In genomic region chr11:116890607-116891006, GRCh38 we compare ENCODE assay signal across 31 cellular contexts. TPM values are rescaled to one million over a fixed set of nuclear protein-coding genes. Genes with fewer than 3 reads are reported as not detected.
DNase-seq lines count a peak whose midpoint lies in the region; ATAC-seq, FAIRE-seq and TF ChIP-seq lines count a peak whose summit lies in the region.
"Had no signal": no experiment of that assay in that cellular context is flagged by ENCODE, and none has a peak within 500 bp of the region (broad histone marks: within the 10 kb centered on the region; RNA-seq: fewer than 3 reads in every experiment).

No MANE protein-coding gene starts in this region.

- H4K20me1 ChIP-seq in HepG2 (ENCODE audit: insufficient read depth, low read length) = no peaks in the 10 kb centered on the region
- H4K20me1 ChIP-seq in PC-9 (ENCODE audit: insufficient read depth) = no peaks in the 10 kb centered on the region

- no peaks in the 10 kb centered on the region for H3K27me3 Mint-ChIP-seq in activated naive CD8-positive, alpha-beta T cell treated with anti-CD3 and anti-CD28 coated beads, Interleukin-2, amount 10 ng/mL, durations not matched to agents 7 days and 5 days
- no peaks in the 10 kb centered on the region for H3K27me3 Mint-ChIP-seq in activated naive CD8-positive, alpha-beta T cell treated with anti-CD3 and anti-CD28 coated beads for 36 hours
- no peaks in the 10 kb centered on the region for H3K27me3 Mint-ChIP-seq in activated CD8-positive, alpha-beta T cell treated with anti-CD3 and anti-CD28 coated beads for 36 hours
- H3K27me3 Mint-ChIP-seq in naive thymus-derived CD4-positive, alpha-beta T cell = no peaks in the 10 kb centered on the region

- no peak overlapping the region for H3K9ac ChIP-seq in HepG2 (ENCODE audit: insufficient read depth, low read depth, low read length)
- H3K9ac ChIP-seq: parathyroid adenoma had no signal

- H3K27me3 ChIP-seq in naive thymus-derived CD4-positive, alpha-beta T cell (ENCODE audit: control insufficient read depth in 2 of 2, insufficient read depth in 2 of 2, low read length in 2 of 2) = no peaks in the 10 kb centered on the region
- no peaks in the 10 kb centered on the region for H3K27me3 ChIP-seq in HepG2 (ENCODE audit: control insufficient read depth in 1 of 2, insufficient read depth in 2 of 2, low read length in 2 of 2)
- H3K27me3 ChIP-seq in PC-9 (ENCODE audit: insufficient read depth, low read depth) = no peaks in the 10 kb centered on the region
- H3K27me3 ChIP-seq: spleen, upper lobe of right lung had no signal

- no peak for TF ChIP-seq RAD21 in HepG2 (CRISPR knock-in tag; IDR thresholded peaks at IDR 0.05)

- no peak overlapping the region for H3K4me2 ChIP-seq in HepG2 (ENCODE audit: low read depth, low read length)
- H3K4me2 ChIP-seq in PC-9 = no peak overlapping the region
- H3K4me2 ChIP-seq: GM23338 had no signal

- H3K4me3 ChIP-seq in naive thymus-derived CD4-positive, alpha-beta T cell (ENCODE audit: low read length) = no peak overlapping the region
- H3K4me3 ChIP-seq in HepG2 (replicated peaks in 1 of 3; ENCODE audit: insufficient read depth in 1 of 3, low read depth in 2 of 3, low read length in 3 of 3) = no peak overlapping the region
- H3K4me3 ChIP-seq in PC-9 = no peak overlapping the region
- H3K4me3 ChIP-seq: GM23338, SK-N-MC, spleen, upper lobe of right lung had no signal

- TF ChIP-seq EP300 in HepG2 (IDR thresholded peaks at IDR 0.05; ENCODE audit: low read depth in 2 of 2, low read length in 2 of 2) = no peak
- TF ChIP-seq EP300 in HepG2 (CRISPR knock-in tag; IDR thresholded peaks at IDR 0.05; ENCODE audit: borderline replicate concordance) = no peak

- peaks cover 0 to 25% (median 4%) of the 10 kb centered on the region in 3 experiments for H3K36me3 ChIP-seq in naive thymus-derived CD4-positive, alpha-beta T cell (ENCODE audit: control insufficient read depth in 2 of 3, insufficient read depth in 3 of 3, low read length in 3 of 3)
- H3K36me3 ChIP-seq in HepG2 (replicated peaks in 1 of 2; ENCODE audit: control insufficient read depth in 1 of 2, insufficient read depth in 2 of 2, low read length in 2 of 2) (peaks cover 5 to 30% of the 10 kb centered on the region in 2 experiments; a peak in 3 of 5 replicates), PC-9 (ENCODE audit: low read depth) (no peaks in the 10 kb centered on the region)

- TF ChIP-seq POLR2A in HepG2 (IDR thresholded peaks at IDR 0.05; ENCODE audit: insufficient read depth in 1 of 2, low read depth in 2 of 2, low read length in 2 of 2) (no peak), GM12892 (IDR thresholded peaks at IDR 0.05; ENCODE audit: low read depth, low read length) (no peak)

- no peaks in the 10 kb centered on the region for H3K9me3 ChIP-seq in naive thymus-derived CD4-positive, alpha-beta T cell (ENCODE audit: control insufficient read depth in 2 of 3, low read length in 3 of 3)
- H3K9me3 ChIP-seq in HepG2 (ENCODE audit: low read length) (no peaks in the 10 kb centered on the region), PC-9 (ENCODE audit: insufficient read depth, low read depth) (no peaks in the 10 kb centered on the region)
- H3K9me3 ChIP-seq: spleen, upper lobe of right lung had no signal

- no peaks in the 10 kb centered on the region for H3K9me2 ChIP-seq in PC-9 (ENCODE audit: insufficient read depth)

- H3K4me1 Mint-ChIP-seq in activated naive CD8-positive, alpha-beta T cell treated with anti-CD3 and anti-CD28 coated beads, Interleukin-2, amount 10 ng/mL, durations not matched to agents 7 days and 5 days = peaks cover 17% of the 10 kb centered on the region
- peaks cover 12% of the 10 kb centered on the region for H3K4me1 Mint-ChIP-seq in activated naive CD8-positive, alpha-beta T cell treated with anti-CD3 and anti-CD28 coated beads for 36 hours
- H3K4me1 Mint-ChIP-seq in activated CD8-positive, alpha-beta T cell treated with anti-CD3 and anti-CD28 coated beads for 36 hours (ENCODE audit: low read depth) = peaks cover 13% of the 10 kb centered on the region
- H3K4me1 Mint-ChIP-seq in naive thymus-derived CD4-positive, alpha-beta T cell = peaks cover 14 to 30% (median 21%) of the 10 kb centered on the region in 7 donors

- H3K4me3 Mint-ChIP-seq in activated naive CD8-positive, alpha-beta T cell treated with anti-CD3 and anti-CD28 coated beads, Interleukin-2, amount 10 ng/mL, durations not matched to agents 7 days and 5 days = no peak overlapping the region
- no peak overlapping the region for H3K4me3 Mint-ChIP-seq in activated naive CD8-positive, alpha-beta T cell treated with anti-CD3 and anti-CD28 coated beads for 36 hours
- no peak overlapping the region for H3K4me3 Mint-ChIP-seq in activated CD8-positive, alpha-beta T cell treated with anti-CD3 and anti-CD28 coated beads for 36 hours
- peak overlapping the region in 1 of 10 donors; percentile 9 for H3K4me3 Mint-ChIP-seq in naive thymus-derived CD4-positive, alpha-beta T cell
- H3K4me3 Mint-ChIP-seq: GM23338; mesothelial cell of epicardium; nephron; T-helper 2 cell treated with Interferon-gamma antibody and Interleukin-4, amounts not matched to agents 5 μg/mL and 100 μg/mL, for 36 hours had no signal

- DNase-seq in activated naive CD8-positive, alpha-beta T cell treated with anti-CD3 and anti-CD28 coated beads, Interleukin-2, amount 10 ng/mL, durations not matched to agents 7 days and 5 days = no peak
- no peak for DNase-seq in activated naive CD8-positive, alpha-beta T cell treated with anti-CD3 and anti-CD28 coated beads for 36 hours
- no peak for DNase-seq in activated CD8-positive, alpha-beta T cell treated with anti-CD3 and anti-CD28 coated beads for 36 hours
- no peak for DNase-seq in naive thymus-derived CD4-positive, alpha-beta T cell
- DNase-seq in HepG2 (ENCODE audit: low spot score) (no peak), PC-9 (no peak), GM12892 (ENCODE audit: insufficient read length) (no peak)
- DNase-seq: activated CD4-positive, alpha-beta T cell treated with anti-CD3 and anti-CD28 coated beads for 4 hours; activated CD8-positive, alpha-beta memory T cell treated with anti-CD3 and anti-CD28 coated beads, Interleukin-2, amount 50 U/mL, for 4 hours; activated gamma-delta T cell; amygdala; effector CD8-positive, alpha-beta T cell; EL; erythroblast; KG1; kidney; NCI-H1417 treated with DMSO at 0.1 percent for 48 hours; NCI-H2081 treated with DMSO at 0.1 percent for 48 hours; NCI-H446 treated with DMSO at 0.1 percent for 48 hours; right cardiac atrium; spleen; stimulated activated CD4-positive, alpha-beta T cell treated with anti-CD3 and anti-CD28 coated beads, Interleukin-2, amount 100 ng/mL, for 48 hours; upper lobe of right lung had no signal

- no peak for TF ChIP-seq CTCF in activated CD8-positive, alpha-beta T cell treated with anti-CD3 and anti-CD28 coated beads for 36 hours (IDR thresholded peaks at IDR 0.05)
- TF ChIP-seq CTCF in HepG2 (CRISPR knock-in tag; IDR thresholded peaks at IDR 0.05) = no peak
- TF ChIP-seq CTCF in PC-9 (conservative IDR thresholded peaks at IDR 0.05) = no peak

- H3K79me2 ChIP-seq in HepG2 (ENCODE audit: insufficient read depth, low read length) (no peaks in the 10 kb centered on the region), PC-9 (ENCODE audit: low read depth) (no peaks in the 10 kb centered on the region)
- H3K79me2 ChIP-seq: parathyroid adenoma had no signal

- H3K36me3 Mint-ChIP-seq in activated naive CD8-positive, alpha-beta T cell treated with anti-CD3 and anti-CD28 coated beads, Interleukin-2, amount 10 ng/mL, durations not matched to agents 7 days and 5 days = peaks cover 17% of the 10 kb centered on the region
- H3K36me3 Mint-ChIP-seq in activated naive CD8-positive, alpha-beta T cell treated with anti-CD3 and anti-CD28 coated beads for 36 hours = peaks cover 10% of the 10 kb centered on the region
- peaks cover 7% of the 10 kb centered on the region for H3K36me3 Mint-ChIP-seq in activated CD8-positive, alpha-beta T cell treated with anti-CD3 and anti-CD28 coated beads for 36 hours (ENCODE audit: low read depth)
- H3K36me3 Mint-ChIP-seq in naive thymus-derived CD4-positive, alpha-beta T cell = peaks cover 8 to 39% (median 16%) of the 10 kb centered on the region in 5 donors

- no peaks in the 10 kb centered on the region for H3K9me3 Mint-ChIP-seq in activated naive CD8-positive, alpha-beta T cell treated with anti-CD3 and anti-CD28 coated beads, Interleukin-2, amount 10 ng/mL, durations not matched to agents 7 days and 5 days
- H3K9me3 Mint-ChIP-seq in activated naive CD8-positive, alpha-beta T cell treated with anti-CD3 and anti-CD28 coated beads for 36 hours = no peaks in the 10 kb centered on the region
- H3K9me3 Mint-ChIP-seq in activated CD8-positive, alpha-beta T cell treated with anti-CD3 and anti-CD28 coated beads for 36 hours = no peaks in the 10 kb centered on the region
- H3K9me3 Mint-ChIP-seq in naive thymus-derived CD4-positive, alpha-beta T cell = no peaks in the 10 kb centered on the region
- H3K9me3 Mint-ChIP-seq: GM23338; mesothelial cell of epicardium; nephron; T-helper 2 cell treated with Interferon-gamma antibody and Interleukin-4, amounts not matched to agents 5 μg/mL and 100 μg/mL, for 36 hours had no signal

- intact Hi-C loops in activated CD8-positive, alpha-beta T cell treated with anti-CD3 and anti-CD28 coated beads for 36 hours (cut with micrococcal nuclease) = no loop called here
- intact Hi-C loops in naive thymus-derived CD4-positive, alpha-beta T cell (cut with micrococcal nuclease) = loop anchor here in 1 of 2 donors (5.0 kb wide), 1 partner anchor 37 kb away; no protein-coding TSS in a partner anchor
- intact Hi-C loops in HepG2 (cut with micrococcal nuclease; ENCODE audit: unreplicated experiment) (no loop called here), PC-9 (cut with micrococcal nuclease; ENCODE audit: unreplicated experiment) (no loop called here)

- in situ Hi-C loops in HepG2 (cut with HindIII; ENCODE audit: extremely low pct_ligation_motif_present, low pct_unique_long_range_greater_than_20kb) = no loop called here

- CTCF ChIA-PET in activated CD8-positive, alpha-beta T cell treated with anti-CD3 and anti-CD28 coated beads for 36 hours (lab: Charles Lee) = interaction anchor here (1.3 to 4.9 kb wide), 5 partner anchors 11 to 216 kb away, joined by 3 to 31 read pairs (median 5); no protein-coding TSS in a partner anchor
- CTCF ChIA-PET in naive thymus-derived CD4-positive, alpha-beta T cell (lab: Charles Lee) = interaction anchor here (0.9 to 1.2 kb wide), 2 partner anchors 213 to 215 kb away, joined by 3 read pairs; no protein-coding TSS in a partner anchor
- CTCF ChIA-PET in HepG2 (lab: Yijun Ruan, JAX; ENCODE audit: low intra/inter-chr PET ratio, low total read pairs) = no interaction called here
- CTCF ChIA-PET in PC-9 (lab: Charles Lee) = no interaction called here

- POLR2A ChIA-PET in activated naive CD8-positive, alpha-beta T cell treated with anti-CD3 and anti-CD28 coated beads, Interleukin-2, amount 10 ng/mL, durations not matched to agents 7 days and 5 days (lab: Charles Lee) = interaction anchor here (1.2 kb wide), 1 partner anchor 35 kb away, joined by 3 read pairs; no protein-coding TSS in a partner anchor
- POLR2A ChIA-PET in activated CD8-positive, alpha-beta T cell treated with anti-CD3 and anti-CD28 coated beads for 36 hours (lab: Charles Lee) = interaction anchor here (0.6 kb wide), 1 partner anchor 135 kb away, joined by 3 read pairs; no protein-coding TSS in a partner anchor
- POLR2A ChIA-PET in naive thymus-derived CD4-positive, alpha-beta T cell (lab: Charles Lee) = interaction anchor here (1.2 kb wide), 1 partner anchor 205 kb away, joined by 3 read pairs; no protein-coding TSS in a partner anchor
- POLR2A ChIA-PET in HepG2 (lab: Yijun Ruan, JAX) (no interaction called here), PC-9 (lab: Charles Lee; ENCODE audit: unreplicated experiment) (no interaction called here)

- H3F3A ChIP-seq in PC-9 (ENCODE audit: insufficient read depth, low read depth) = no peaks in the 10 kb centered on the region

- no peak overlapping the region for H3K27ac ChIP-seq in naive thymus-derived CD4-positive, alpha-beta T cell (ENCODE audit: low read depth, low read length)
- no peak overlapping the region for H3K27ac ChIP-seq in HepG2 (ENCODE audit: extremely low read length, insufficient read depth, low read length)
- no peak overlapping the region for H3K27ac ChIP-seq in PC-9
- H3K27ac ChIP-seq: C4-2B, parathyroid adenoma, SK-N-MC, upper lobe of right lung had no signal

- peaks cover 7 to 12% of the 10 kb centered on the region in 2 donors for H3K4me1 ChIP-seq in naive thymus-derived CD4-positive, alpha-beta T cell (ENCODE audit: control insufficient read depth in 2 of 2, insufficient read depth in 2 of 2, low read length in 2 of 2)
- H3K4me1 ChIP-seq in HepG2 (ENCODE audit: insufficient read depth, low read length) = peaks cover 25% of the 10 kb centered on the region
- H3K4me1 ChIP-seq in PC-9 (replicated peaks; ENCODE audit: insufficient read depth) = no peaks in the 10 kb centered on the region
- H3K4me1 ChIP-seq: parathyroid adenoma, upper lobe of right lung had no signal

- 95% methylated on average over 4 of the region's 4 CpGs for WGBS in HepG2 (ENCODE audit: low lambda C conversion rate)

- no peak for FAIRE-seq in HepG2 (lab: Jason Lieb, UNC)
- FAIRE-seq in GM12892 (lab: Jason Lieb, UNC) = no peak
- FAIRE-seq: kidney had no signal

- BruUV-seq in HepG2 (replicated peaks; lab: Mats Ljungman, UMichigan) (no TSS peak), PC-9 (replicated peaks; lab: Mats Ljungman, UMichigan) (no TSS peak)

- H3K27ac Mint-ChIP-seq in activated naive CD8-positive, alpha-beta T cell treated with anti-CD3 and anti-CD28 coated beads, Interleukin-2, amount 10 ng/mL, durations not matched to agents 7 days and 5 days = peak overlapping the region; percentile 83
- H3K27ac Mint-ChIP-seq in activated naive CD8-positive, alpha-beta T cell treated with anti-CD3 and anti-CD28 coated beads for 36 hours = no peak overlapping the region
- H3K27ac Mint-ChIP-seq in activated CD8-positive, alpha-beta T cell treated with anti-CD3 and anti-CD28 coated beads for 36 hours = peak overlapping the region; percentile 44
- peak overlapping the region in 7 of 9 donors; percentile 22 to 81 (median 64) for H3K27ac Mint-ChIP-seq in naive thymus-derived CD4-positive, alpha-beta T cell
- H3K27ac Mint-ChIP-seq: GM23338, mesothelial cell of epicardium had no signal

- no peak for ATAC-seq in activated naive CD8-positive, alpha-beta T cell treated with anti-CD3 and anti-CD28 coated beads, Interleukin-2, amount 10 ng/mL, durations not matched to agents 7 days and 5 days (ENCODE audit: low read depth)
- no peak for ATAC-seq in activated CD8-positive, alpha-beta T cell treated with anti-CD3 and anti-CD28 coated beads for 36 hours
- ATAC-seq in naive thymus-derived CD4-positive, alpha-beta T cell = no peak
- ATAC-seq in HepG2 = no peak
- ATAC-seq: GM23338, right cardiac atrium, upper lobe of right lung had no signal

- H2AFZ ChIP-seq in HepG2 (ENCODE audit: low read length) (no peak overlapping the region), PC-9 (no peak overlapping the region)
- H2AFZ ChIP-seq: GM23338, parathyroid adenoma had no signal

RNA-seq across cellular contexts. Expression of gene APOA1, which starts 53.2 kb away (rescaled TPM):
- under 1 TPM; 0.44 to 0.45 TPM for total RNA-seq in activated naive CD8-positive, alpha-beta T cell treated with anti-CD3 and anti-CD28 coated beads, Interleukin-2, amount 10 ng/mL, durations not matched to agents 7 days and 5 days
- under 1 TPM in 1 of 2 experiments, not detected in 1; 0.33 TPM for total RNA-seq in activated naive CD8-positive, alpha-beta T cell treated with anti-CD3 and anti-CD28 coated beads for 36 hours
- total RNA-seq in activated CD8-positive, alpha-beta T cell treated with anti-CD3 and anti-CD28 coated beads for 36 hours = not detected
- total RNA-seq in naive thymus-derived CD4-positive, alpha-beta T cell = under 1 TPM; 0.24 to 0.70 (median 0.51) TPM
- polyA plus RNA-seq in naive thymus-derived CD4-positive, alpha-beta T cell = not detected
- total RNA-seq in HepG2 (2016; rRNA removed; fragmentation: Illumina TruSeq; extraction: Trizol) = 2,184 and 5,485 TPM in 2 replicates
- total RNA-seq in HepG2 (2016; cell fraction: cytosol; rRNA removed; fragmentation: Illumina TruSeq; extraction: Trizol; ENCODE audit: low read depth) = 1,658 and 1,910 TPM in 2 replicates
- 2,147 and 5,523 TPM in 2 replicates for total RNA-seq in HepG2 (2016; cell fraction: insoluble cytoplasmic fraction; rRNA removed; fragmentation: Illumina TruSeq; extraction: Trizol)
- 1,317 and 1,654 TPM in 2 replicates for total RNA-seq in HepG2 (2016; cell fraction: membrane; rRNA removed; fragmentation: Illumina TruSeq; extraction: Trizol)
- 3,708 and 4,228 TPM in 2 replicates for total RNA-seq in HepG2 (2016; cell fraction: nucleus; rRNA removed; fragmentation: Illumina TruSeq; extraction: Trizol)
- 1,973 and 2,476 TPM in 2 replicates for polyA plus RNA-seq in HepG2 (2011; rRNA removed)
- polyA plus RNA-seq in HepG2 (2011; cell fraction: cytosol; rRNA removed) = 3,263 and 3,859 TPM in 2 replicates
- 1,542 and 1,981 TPM in 2 replicates for polyA plus RNA-seq in HepG2 (2011; cell fraction: nucleus; rRNA removed)
- 3,117 and 3,837 TPM in 2 replicates for polyA plus RNA-seq in HepG2 (2012)
- 1,826 and 2,113 TPM in 2 replicates for polyA plus RNA-seq in HepG2 (2016; cell fraction: cytosol; fragmentation: Illumina TruSeq; extraction: Trizol; ENCODE audit: low read depth)
- polyA plus RNA-seq in HepG2 (2016; cell fraction: insoluble cytoplasmic fraction; fragmentation: Illumina TruSeq; extraction: Trizol; ENCODE audit: low read depth) = 1,773 and 1,785 TPM in 2 replicates
- polyA plus RNA-seq in HepG2 (2016; cell fraction: membrane; fragmentation: Illumina TruSeq; extraction: Trizol; ENCODE audit: low read depth) = 1,154 and 1,399 TPM in 2 replicates
- 5,783 and 6,817 TPM in 2 replicates for polyA plus RNA-seq in HepG2 (2016; cell fraction: nucleus; fragmentation: Illumina TruSeq; extraction: Trizol; ENCODE audit: insufficient read depth, low read depth)
- polyA minus RNA-seq in HepG2 (2011; rRNA and poly(A)+ RNA removed; ENCODE audit: low replicate concordance) = 0.49 and 910 TPM in 2 replicates
- polyA minus RNA-seq in HepG2 (2011; cell fraction: cytosol; rRNA and poly(A)+ RNA removed) = 1,155 and 1,457 TPM in 2 replicates
- 210 and 319 TPM in 2 replicates for polyA minus RNA-seq in HepG2 (2011; cell fraction: nucleus; rRNA and poly(A)+ RNA removed)
- total RNA-seq in PC-9 (2021) = not detected in 2 replicates
- not detected for polyA plus RNA-seq in GM12892 (2012; ENCODE audit: missing spikeins)
- total RNA-seq: GM23338, kidney had no signal
- polyA plus RNA-seq: AG04450 had no signal

Comparison
In these comparisons a context has a peak if more than half of its experiments do, and no peak if none do; other contexts are left out.
1. RNA of gene APOA1, which starts 53.2 kb away (total RNA-seq): 1,317 to 5,523 TPM in HepG2; 0.24 to 0.70 TPM in naive thymus-derived CD4-positive, alpha-beta T cell, 0.44 to 0.45 TPM in activated naive CD8-positive, alpha-beta T cell treated with anti-CD3 and anti-CD28 coated beads, Interleukin-2, amount 10 ng/mL, durations not matched to agents 7 days and 5 days, 0.33 TPM in activated naive CD8-positive, alpha-beta T cell treated with anti-CD3 and anti-CD28 coated beads for 36 hours, not detected in activated CD8-positive, alpha-beta T cell treated with anti-CD3 and anti-CD28 coated beads for 36 hours and not detected in PC-9; every median in the first group is over 100 times any median in the second.
2. POLR2A ChIA-PET loops: an anchor here in activated naive CD8-positive, alpha-beta T cell treated with anti-CD3 and anti-CD28 coated beads, Interleukin-2, amount 10 ng/mL, durations not matched to agents 7 days and 5 days (1.2 kb wide), activated CD8-positive, alpha-beta T cell treated with anti-CD3 and anti-CD28 coated beads for 36 hours (0.6 kb wide) and naive thymus-derived CD4-positive, alpha-beta T cell (1.2 kb wide); none called in HepG2 and PC-9.
3. CTCF ChIA-PET loops: an anchor here in activated CD8-positive, alpha-beta T cell treated with anti-CD3 and anti-CD28 coated beads for 36 hours (1.3 to 4.9 kb wide) and naive thymus-derived CD4-positive, alpha-beta T cell (0.9 to 1.2 kb wide); none called in HepG2 and PC-9.